14 cellular contexts compared by ENCODE assay signal in genomic region chr13:110298221-110298565, GRCh38. TPM values are rescaled to one million over a fixed set of nuclear protein-coding genes. Genes with fewer than 3 reads are reported as not detected.
DNase-seq lines count a peak whose midpoint lies in the region; ATAC-seq, FAIRE-seq and TF ChIP-seq lines count a peak whose summit lies in the region.
"Had no signal": no experiment of that assay in that cellular context is flagged by ENCODE, and none has a peak within 500 bp of the region (broad histone marks: within the 10 kb centered on the region; RNA-seq: fewer than 3 reads in every experiment).

No MANE protein-coding gene starts in this region.

- TF ChIP-seq POLR2A in HepG2 (IDR thresholded peaks at IDR 0.05; ENCODE audit: insufficient read depth in 1 of 2, low read depth in 2 of 2, low read length in 2 of 2) = no peak

- no peaks in the 10 kb centered on the region for H3K79me2 ChIP-seq in HepG2 (ENCODE audit: insufficient read depth, low read length)

- BruUV-seq in HepG2 (replicated peaks; lab: Mats Ljungman, UMichigan) = no TSS peak

- in situ Hi-C loops in HepG2 (cut with HindIII; ENCODE audit: extremely low pct_ligation_motif_present, low pct_unique_long_range_greater_than_20kb) = no loop called here

- 44% methylated on average over 9 of the region's 9 CpGs for WGBS in liver
- WGBS in HepG2 (ENCODE audit: low lambda C conversion rate) = 21% methylated on average over 9 of the region's 9 CpGs

- H3K4me3 ChIP-seq in liver (ENCODE audit: low read depth in 1 of 3, low read length in 3 of 3) (no peak overlapping the region), HepG2 (replicated peaks in 1 of 3; ENCODE audit: insufficient read depth in 1 of 3, low read depth in 2 of 3, low read length in 3 of 3) (no peak overlapping the region), iPS-20b (ENCODE audit: low read length) (no peak overlapping the region), rectal smooth muscle tissue (ENCODE audit: low read length) (peak overlapping the region; percentile 40)

- POLR2A ChIA-PET in HepG2 (lab: Yijun Ruan, JAX) = no interaction called here

- H3K9me3 ChIP-seq in liver (ENCODE audit: control insufficient read depth in 4 of 4, low read length in 3 of 4) (no peaks in the 10 kb centered on the region), HepG2 (ENCODE audit: low read length) (no peaks in the 10 kb centered on the region), iPS-20b (ENCODE audit: insufficient read depth, low read depth, low read length) (no peaks in the 10 kb centered on the region)

- H3K27me3 ChIP-seq in liver (ENCODE audit: control insufficient read depth in 4 of 4, insufficient read depth in 4 of 4, low read length in 3 of 4) = peaks cover 0 to 13% (median 8%) of the 10 kb centered on the region in 4 donors
- H3K27me3 ChIP-seq in HepG2 (ENCODE audit: control insufficient read depth in 1 of 2, insufficient read depth in 2 of 2, low read length in 2 of 2) = peaks cover 6 to 35% of the 10 kb centered on the region in 2 experiments
- H3K27me3 ChIP-seq in iPS-20b (ENCODE audit: insufficient read depth, low read length) = no peaks in the 10 kb centered on the region
- H3K27me3 ChIP-seq in rectal smooth muscle tissue (ENCODE audit: control insufficient read depth, insufficient read depth, low read length) = no peaks in the 10 kb centered on the region

- no peak for FAIRE-seq in HepG2 (lab: Jason Lieb, UNC)

- H3K9ac ChIP-seq in liver (ENCODE audit: low read depth in 1 of 2, low read length in 2 of 2) = no peak overlapping the region
- H3K9ac ChIP-seq in HepG2 (ENCODE audit: insufficient read depth, low read depth, low read length) = no peak overlapping the region
- peak overlapping the region; percentile 50; the same call in 1 of the 2 replicates for H3K9ac ChIP-seq in iPS-20b (ENCODE audit: low read depth, low read length)
- H3K9ac ChIP-seq in rectal smooth muscle tissue (ENCODE audit: low read length) = no peak overlapping the region

- H4K20me1 ChIP-seq in HepG2 (ENCODE audit: insufficient read depth, low read length) = no peaks in the 10 kb centered on the region

- no peak for DNase-seq in HepG2 (ENCODE audit: low spot score)
- DNase-seq in GM20000 (ENCODE audit: low spot score) = no peak
- no peak for DNase-seq in NOMO-1 treated with dmso at 0.1 percent for 144 hours (lab: John Stamatoyannopoulos, UW; ENCODE audit: unreplicated experiment)
- DNase-seq in NK-92 treated with Interleukin-12 subunit alpha and Interleukin-12 subunit beta, amount 100 ng/mL, for 24 hours (lab: John Stamatoyannopoulos, UW) = no peak
- DNase-seq: activated CD4-positive, alpha-beta T cell treated with anti-CD3 and anti-CD28 coated beads, Interleukin-2, amount 10 ng/mL, durations not matched to agents 7 days and 5 days; activated T-cell treated with anti-CD3 and anti-CD28 coated beads, Interleukin-2, amount 50 U/mL, for 1 hour; effector CD4-positive, alpha-beta T cell; NCI-H1092 treated with DMSO at 0.1 percent for 48 hours; NCI-H2107 had no signal

- peaks cover 0 to 9% (median 1%) of the 10 kb centered on the region in 4 donors for H3K4me1 ChIP-seq in liver (ENCODE audit: control insufficient read depth in 4 of 4, insufficient read depth in 4 of 4, low read length in 3 of 4)
- H3K4me1 ChIP-seq in HepG2 (ENCODE audit: insufficient read depth, low read length) = no peaks in the 10 kb centered on the region
- peaks cover 9% of the 10 kb centered on the region; the same call in 1 of the 2 replicates for H3K4me1 ChIP-seq in iPS-20b (ENCODE audit: insufficient read depth, low read length)
- peaks cover 43% of the 10 kb centered on the region for H3K4me1 ChIP-seq in rectal smooth muscle tissue (ENCODE audit: control insufficient read depth, insufficient read depth, low read length)

- TF ChIP-seq CTCF in liver (IDR thresholded peaks at IDR 0.05; ENCODE audit: low read depth, low read length, missing input control) (no peak), HepG2 (CRISPR knock-in tag; IDR thresholded peaks at IDR 0.05) (no peak), GM20000 (IDR thresholded peaks at IDR 0.05; ENCODE audit: extremely low read depth, missing control alignments) (no peak)

- TF ChIP-seq RAD21 in liver (IDR thresholded peaks at IDR 0.05) = no peak
- no peak for TF ChIP-seq RAD21 in HepG2 (CRISPR knock-in tag; IDR thresholded peaks at IDR 0.05)

- no peak for ATAC-seq in HepG2
- ATAC-seq in HG03139 (IDR thresholded peaks at IDR 0.05; ENCODE audit: unreplicated experiment) = no peak
- ATAC-seq: Panc1 had no signal

- no peaks in the 10 kb centered on the region for H3K36me3 ChIP-seq in liver (ENCODE audit: control insufficient read depth in 4 of 4, insufficient read depth in 3 of 4, low read depth in 1 of 4, low read length in 3 of 4)
- H3K36me3 ChIP-seq in HepG2 (replicated peaks in 1 of 2; ENCODE audit: control insufficient read depth in 1 of 2, insufficient read depth in 2 of 2, low read length in 2 of 2) = no peaks in the 10 kb centered on the region
- H3K36me3 ChIP-seq in iPS-20b (ENCODE audit: insufficient read depth, low read depth, low read length) = no peaks in the 10 kb centered on the region
- H3K36me3 ChIP-seq in rectal smooth muscle tissue (ENCODE audit: control insufficient read depth, insufficient read depth, low read length) = no peaks in the 10 kb centered on the region

- TF ChIP-seq EP300 in HepG2 (IDR thresholded peaks at IDR 0.05; ENCODE audit: low read depth in 2 of 2, low read length in 2 of 2) = no peak
- TF ChIP-seq EP300 in HepG2 (CRISPR knock-in tag; IDR thresholded peaks at IDR 0.05; ENCODE audit: borderline replicate concordance) = no peak

- H2AFZ ChIP-seq in HepG2 (ENCODE audit: low read length) = no peak overlapping the region

- CTCF ChIA-PET in HepG2 (lab: Yijun Ruan, JAX; ENCODE audit: low intra/inter-chr PET ratio, low total read pairs) = no interaction called here

- no peak overlapping the region for H3K4me2 ChIP-seq in HepG2 (ENCODE audit: low read depth, low read length)

- intact Hi-C loops in HepG2 (cut with micrococcal nuclease; ENCODE audit: unreplicated experiment) = no loop called here

- H3K27ac ChIP-seq in liver (ENCODE audit: low read depth in 1 of 2, low read length in 2 of 2) (peak overlapping the region in 1 of 2 donors; percentile 15), HepG2 (ENCODE audit: extremely low read length, insufficient read depth, low read length) (no peak overlapping the region), iPS-20b (ENCODE audit: low read length) (no peak overlapping the region), rectal smooth muscle tissue (ENCODE audit: low read depth, low read length) (peak overlapping the region; percentile 72)

RNA-seq across cellular contexts. Expression of gene COL4A1, which starts 8.8 kb away (rescaled TPM):
- total RNA-seq in liver (10 to 100 TPM; 41.0 to 68.5 TPM), HepG2 (2016; rRNA removed; fragmentation: Illumina TruSeq; extraction: Trizol) (not detected in 2 replicates)
- polyA plus RNA-seq in liver (10 to 100 TPM in 1 of 2 donors, 1 to 10 TPM in 1; 5.0 to 34.7 TPM), HepG2 (2011; rRNA removed) (0.03 TPM in 1 of 2 replicates, not detected in the other)
- not detected in 2 replicates for total RNA-seq in HepG2 (2016; cell fraction: cytosol; rRNA removed; fragmentation: Illumina TruSeq; extraction: Trizol; ENCODE audit: low read depth)
- total RNA-seq in HepG2 (2016; cell fraction: insoluble cytoplasmic fraction; rRNA removed; fragmentation: Illumina TruSeq; extraction: Trizol) = not detected in 2 replicates
- total RNA-seq in HepG2 (2016; cell fraction: membrane; rRNA removed; fragmentation: Illumina TruSeq; extraction: Trizol) = not detected in 2 replicates
- not detected in 2 replicates for total RNA-seq in HepG2 (2016; cell fraction: nucleus; rRNA removed; fragmentation: Illumina TruSeq; extraction: Trizol)
- not detected in 2 replicates for polyA plus RNA-seq in HepG2 (2011; cell fraction: cytosol; rRNA removed)
- polyA plus RNA-seq in HepG2 (2011; cell fraction: nucleus; rRNA removed) = 0.05 TPM in 1 of 2 replicates, not detected in the other
- not detected in 2 replicates for polyA plus RNA-seq in HepG2 (2012)
- polyA plus RNA-seq in HepG2 (2016; cell fraction: cytosol; fragmentation: Illumina TruSeq; extraction: Trizol; ENCODE audit: low read depth) = not detected in 2 replicates
- polyA plus RNA-seq in HepG2 (2016; cell fraction: insoluble cytoplasmic fraction; fragmentation: Illumina TruSeq; extraction: Trizol; ENCODE audit: low read depth) = not detected in 2 replicates
- polyA plus RNA-seq in HepG2 (2016; cell fraction: membrane; fragmentation: Illumina TruSeq; extraction: Trizol; ENCODE audit: low read depth) = not detected in 2 replicates
- not detected in 2 replicates for polyA plus RNA-seq in HepG2 (2016; cell fraction: nucleus; fragmentation: Illumina TruSeq; extraction: Trizol; ENCODE audit: insufficient read depth, low read depth)
- polyA minus RNA-seq in HepG2 (2011; rRNA and poly(A)+ RNA removed; ENCODE audit: low replicate concordance) = 10.2 TPM in 1 of 2 replicates, not detected in the other
- polyA minus RNA-seq in HepG2 (2011; cell fraction: cytosol; rRNA and poly(A)+ RNA removed) = not detected in 2 replicates
- polyA minus RNA-seq in HepG2 (2011; cell fraction: nucleus; rRNA and poly(A)+ RNA removed) = 0.13 TPM in 1 of 2 replicates, not detected in the other

RNA-seq across cellular contexts. Expression of gene COL4A2, which starts 8.9 kb away (rescaled TPM):
- total RNA-seq in liver = 10 to 100 TPM; 40.0 to 45.2 TPM
- polyA plus RNA-seq in liver = 10 to 100 TPM in 1 of 2 donors, 1 to 10 TPM in 1; 8.0 to 40.7 TPM
- total RNA-seq in HepG2 (2016; rRNA removed; fragmentation: Illumina TruSeq; extraction: Trizol) = 0.15 and 0.22 TPM in 2 replicates
- total RNA-seq in HepG2 (2016; cell fraction: cytosol; rRNA removed; fragmentation: Illumina TruSeq; extraction: Trizol; ENCODE audit: low read depth) = not detected in 2 replicates
- total RNA-seq in HepG2 (2016; cell fraction: insoluble cytoplasmic fraction; rRNA removed; fragmentation: Illumina TruSeq; extraction: Trizol) = 0.15 and 0.35 TPM in 2 replicates
- total RNA-seq in HepG2 (2016; cell fraction: membrane; rRNA removed; fragmentation: Illumina TruSeq; extraction: Trizol) = not detected in 2 replicates
- 1.3 TPM in 1 of 2 replicates, not detected in the other for total RNA-seq in HepG2 (2016; cell fraction: nucleus; rRNA removed; fragmentation: Illumina TruSeq; extraction: Trizol)
- polyA plus RNA-seq in HepG2 (2011; rRNA removed) = 1.0 and 1.9 TPM in 2 replicates
- polyA plus RNA-seq in HepG2 (2011; cell fraction: cytosol; rRNA removed) = 0.56 and 1.6 TPM in 2 replicates
- polyA plus RNA-seq in HepG2 (2011; cell fraction: nucleus; rRNA removed) = 1.2 and 4.2 TPM in 2 replicates
- 0.25 and 0.92 TPM in 2 replicates for polyA plus RNA-seq in HepG2 (2012)
- polyA plus RNA-seq in HepG2 (2016; cell fraction: cytosol; fragmentation: Illumina TruSeq; extraction: Trizol; ENCODE audit: low read depth) = 0.21 TPM in 1 of 2 replicates, not detected in the other
- 0.19 and 0.68 TPM in 2 replicates for polyA plus RNA-seq in HepG2 (2016; cell fraction: insoluble cytoplasmic fraction; fragmentation: Illumina TruSeq; extraction: Trizol; ENCODE audit: low read depth)
- 0.21 and 0.27 TPM in 2 replicates for polyA plus RNA-seq in HepG2 (2016; cell fraction: membrane; fragmentation: Illumina TruSeq; extraction: Trizol; ENCODE audit: low read depth)
- 0.37 TPM in 1 of 2 replicates, not detected in the other for polyA plus RNA-seq in HepG2 (2016; cell fraction: nucleus; fragmentation: Illumina TruSeq; extraction: Trizol; ENCODE audit: insufficient read depth, low read depth)
- polyA minus RNA-seq in HepG2 (2011; rRNA and poly(A)+ RNA removed; ENCODE audit: low replicate concordance) = 3.0 and 8.4 TPM in 2 replicates
- 0.97 and 1.9 TPM in 2 replicates for polyA minus RNA-seq in HepG2 (2011; cell fraction: cytosol; rRNA and poly(A)+ RNA removed)
- 0.75 and 1.4 TPM in 2 replicates for polyA minus RNA-seq in HepG2 (2011; cell fraction: nucleus; rRNA and poly(A)+ RNA removed)
- total RNA-seq: activated CD4-positive, alpha-beta T cell treated with anti-CD3 and anti-CD28 coated beads, Interleukin-2, amount 10 ng/mL, durations not matched to agents 7 days and 5 days had no signal

Comparison
In these comparisons a context has a peak if more than half of its experiments do, and no peak if none do; other contexts are left out.
1. RNA of gene COL4A1, which starts 8.8 kb away (total RNA-seq): 41.0 to 68.5 TPM in liver; not detected in HepG2; every median in the first group is over 10 times any median in the second.
2. RNA of gene COL4A2, which starts 8.9 kb away (total RNA-seq): 40.0 to 45.2 TPM in liver; 0.15 to 1.3 TPM in HepG2; every median in the first group is over 10 times any median in the second.